Comparison of ENCODE assay signal across 13 cellular contexts in genomic region chr2:219056896-219057708, GRCh38. TPM values are rescaled to one million over a fixed set of nuclear protein-coding genes. Genes with fewer than 3 reads are reported as not detected.
DNase-seq lines count a peak whose midpoint lies in the region; ATAC-seq, FAIRE-seq and TF ChIP-seq lines count a peak whose summit lies in the region.
"Had no signal": no experiment of that assay in that cellular context is flagged by ENCODE, and none has a peak within 500 bp of the region (broad histone marks: within the 10 kb centered on the region; RNA-seq: fewer than 3 reads in every experiment).

No MANE protein-coding gene starts in this region.

- H3K9ac ChIP-seq in IMR-90 (ENCODE audit: low read depth, low read length) (no peak overlapping the region), fibroblast of lung (ENCODE audit: insufficient read depth, low read length) (no peak overlapping the region), rectal smooth muscle tissue (ENCODE audit: low read length) (no peak overlapping the region)

- dilution Hi-C loops in IMR-90 (cut with HindIII; ENCODE audit: low sequenced_read_pairs, unreplicated experiment), result no loop called here

- POLR2A ChIA-PET in IMR-90 (lab: Charles Lee; ENCODE audit: unreplicated experiment), result no interaction called here

- no peak overlapping the region for H2BK20ac ChIP-seq in IMR-90 (ENCODE audit: low read depth, low read length)

- CTCF ChIA-PET in IMR-90 (lab: Yijun Ruan, JAX), result interaction anchor here (0.7 to 1.9 kb wide), 2 partner anchors 63 to 141 kb away, joined by 3 to 15 read pairs; no protein-coding TSS in a partner anchor

- no peaks in the 10 kb centered on the region for H3K79me2 ChIP-seq in fibroblast of lung (ENCODE audit: control insufficient read depth, insufficient read depth, low read length)

- no peak overlapping the region for H4K91ac ChIP-seq in IMR-90 (ENCODE audit: insufficient read depth, low read depth, low read length)

- H3K27ac ChIP-seq in IMR-90 (ENCODE audit: insufficient read depth, low read length), result no peak overlapping the region
- H3K27ac ChIP-seq in fibroblast of lung (ENCODE audit: insufficient read depth, low read length), result no peak overlapping the region
- H3K27ac ChIP-seq in rectal smooth muscle tissue (ENCODE audit: low read depth, low read length), result no peak overlapping the region
- H3K27ac ChIP-seq in coronary artery, result no peak overlapping the region
- no peak overlapping the region for H3K27ac ChIP-seq in small intestine (ENCODE audit: low read depth in 1 of 2, low read length in 1 of 2)
- H3K27ac ChIP-seq: body of pancreas, foreskin keratinocyte had no signal

- H2AK5ac ChIP-seq in IMR-90 (ENCODE audit: low read depth, low read length), result no peak overlapping the region

- ATAC-seq in GM18498 (IDR thresholded peaks at IDR 0.05; ENCODE audit: unreplicated experiment) (peak; percentile 17), IMR-90 (ENCODE audit: low read depth) (no peak)

- no peak for TF ChIP-seq POLR2A in IMR-90 (IDR thresholded peaks at IDR 0.05; ENCODE audit: low read depth, low read length)

- no peaks in the 10 kb centered on the region for H3K79me1 ChIP-seq in IMR-90 (ENCODE audit: low read depth in 1 of 2, low read length in 2 of 2)

- no peak overlapping the region for H2BK5ac ChIP-seq in IMR-90 (ENCODE audit: low read depth, low read length, poor library complexity, severe bottlenecking)

- H3K27me3 ChIP-seq in IMR-90 (ENCODE audit: control insufficient read depth, insufficient read depth, low read length), result peaks cover 92% of the 10 kb centered on the region
- H3K27me3 ChIP-seq in fibroblast of lung (ENCODE audit: control insufficient read depth, insufficient read depth, low read length), result peaks cover 60% of the 10 kb centered on the region
- peaks cover 38% of the 10 kb centered on the region for H3K27me3 ChIP-seq in rectal smooth muscle tissue (ENCODE audit: control insufficient read depth, insufficient read depth, low read length)
- peaks cover 0 to 29% of the 10 kb centered on the region in 2 donors for H3K27me3 ChIP-seq in small intestine (ENCODE audit: control insufficient read depth in 2 of 2, insufficient read depth in 2 of 2, low read length in 2 of 2)

- H3K14ac ChIP-seq in IMR-90 (replicated peaks; ENCODE audit: low read depth, low read length), result no peak overlapping the region

- H3K23ac ChIP-seq in IMR-90 (ENCODE audit: low read depth, low read length), result no peak overlapping the region

- H3K4me1 ChIP-seq in IMR-90 (ENCODE audit: control insufficient read depth, insufficient read depth, low read length) (peaks cover 6% of the 10 kb centered on the region; the same call in 1 of the 2 replicates), fibroblast of lung (ENCODE audit: control insufficient read depth, extremely low read depth, insufficient read depth, low read length) (no peaks in the 10 kb centered on the region), rectal smooth muscle tissue (ENCODE audit: control insufficient read depth, insufficient read depth, low read length) (peaks cover 12% of the 10 kb centered on the region), small intestine (ENCODE audit: control insufficient read depth in 2 of 2, insufficient read depth in 1 of 2, low read depth in 1 of 2, low read length in 1 of 2) (peaks cover 0 to 9% of the 10 kb centered on the region in 2 donors)
- H3K4me1 ChIP-seq: foreskin keratinocyte had no signal

- H2AFZ ChIP-seq in IMR-90 (replicated peaks; ENCODE audit: low read length, poor library complexity) (peak overlapping the region; percentile 67), fibroblast of lung (ENCODE audit: low read length) (no peak overlapping the region)

- FAIRE-seq in small intestine (lab: Jason Lieb, UNC), result no peak
- FAIRE-seq: G401.6 had no signal

- TF ChIP-seq RAD21 in IMR-90 (IDR thresholded peaks at IDR 0.05; ENCODE audit: low read length), result no peak

- no peak overlapping the region for H3K56ac ChIP-seq in IMR-90 (ENCODE audit: extremely low read depth, insufficient read depth, low read length)

- H4K5ac ChIP-seq in IMR-90 (ENCODE audit: low read depth, low read length), result no peak overlapping the region

- in situ Hi-C loops in IMR-90 (cut with MboI; ENCODE audit: low sequenced_read_pairs), result no loop called here

- TF ChIP-seq CTCF in IMR-90 (conservative IDR thresholded peaks at IDR 0.05; ENCODE audit: low read depth, low read length) (no peak), fibroblast of lung (conservative IDR thresholded peaks at IDR 0.05 in 1 of 2, IDR thresholded peaks at IDR 0.05 in 1 of 2; ENCODE audit: low read depth in 1 of 2, low read length in 2 of 2) (no peak), coronary artery (IDR thresholded peaks at IDR 0.05) (no peak)

- intact Hi-C loops in IMR-90 (cut with micrococcal nuclease), result loop anchor here (5.0 kb wide), 1 partner anchor 240 kb away; no protein-coding TSS in a partner anchor

- BruUV-seq in IMR-90 (replicated peaks; lab: Mats Ljungman, UMichigan), result no TSS peak

- H3K36me3 ChIP-seq in IMR-90 (ENCODE audit: control insufficient read depth, insufficient read depth, low read length) (no peaks in the 10 kb centered on the region), fibroblast of lung (ENCODE audit: control insufficient read depth, insufficient read depth, low read length) (no peaks in the 10 kb centered on the region), rectal smooth muscle tissue (ENCODE audit: control insufficient read depth, insufficient read depth, low read length) (peaks cover 6% of the 10 kb centered on the region), small intestine (ENCODE audit: control insufficient read depth in 2 of 2, insufficient read depth in 2 of 2, low read length in 2 of 2) (no peaks in the 10 kb centered on the region)

- H2AK9ac ChIP-seq in IMR-90 (replicated peaks; ENCODE audit: low read depth, low read length, poor library complexity), result no peak overlapping the region

- H3K4ac ChIP-seq in IMR-90 (ENCODE audit: low read depth, low read length), result no peak overlapping the region

- H4K20me1 ChIP-seq in IMR-90 (ENCODE audit: insufficient read depth, low read length) (no peaks in the 10 kb centered on the region), fibroblast of lung (ENCODE audit: control insufficient read depth, extremely low read depth, insufficient read depth, low read length) (no peaks in the 10 kb centered on the region)

- H2BK120ac ChIP-seq in IMR-90 (ENCODE audit: low read depth, low read length), result no peak overlapping the region

- no peak overlapping the region for H3K4me3 ChIP-seq in IMR-90 (ENCODE audit: insufficient read depth, low read depth, low read length)
- no peak overlapping the region for H3K4me3 ChIP-seq in fibroblast of lung (replicated peaks in 1 of 4; ENCODE audit: control extremely low read depth in 1 of 4, insufficient read depth in 1 of 4, low read depth in 3 of 4, low read length in 4 of 4)
- peak overlapping the region; percentile 68 for H3K4me3 ChIP-seq in rectal smooth muscle tissue (ENCODE audit: low read length)
- H3K4me3 ChIP-seq in coronary artery, result no peak overlapping the region
- peak overlapping the region in 1 of 2 donors; percentile 91 for H3K4me3 ChIP-seq in small intestine (ENCODE audit: low read depth in 1 of 2, low read length in 2 of 2)
- H3K4me3 ChIP-seq: body of pancreas had no signal

- no peak overlapping the region for H3K18ac ChIP-seq in IMR-90 (ENCODE audit: low read depth, low read length)

- DNase-seq in IMR-90 (no peak), fibroblast of lung (ENCODE audit: low read depth in 2 of 2) (peak in 1 of 2 donors; percentile 5), coronary artery (ENCODE audit: low spot score) (no peak), small intestine (no peak), pons (ENCODE audit: low spot score) (no peak)

- WGBS in IMR-90 (ENCODE audit: extremely low coverage in 2 of 2, insufficient read length in 1 of 2), 2 experiments, result 7% methylated on average over 32 of the region's 40 CpGs; no CpG with 5 or more reads in 1 of the 2 experiments
- WGBS in small intestine, 3 donors, result 21 to 56% (median 48%) methylated on average over 37 to 40 of the region's 40 CpGs

- H4K8ac ChIP-seq in IMR-90 (ENCODE audit: low read depth in 2 of 2, low read length in 2 of 2), result no peak overlapping the region

- no peaks in the 10 kb centered on the region for H3K9me1 ChIP-seq in IMR-90 (ENCODE audit: insufficient read depth, low read length)

- H2BK15ac ChIP-seq in IMR-90 (ENCODE audit: low read depth, low read length), result no peak overlapping the region

- H3K4me2 ChIP-seq in IMR-90 (ENCODE audit: low read depth, low read length), result no peak overlapping the region; the same call in 1 of the 2 replicates
- peak overlapping the region; percentile 68 for H3K4me2 ChIP-seq in fibroblast of lung (ENCODE audit: extremely low read depth, insufficient read depth, low read length)

- H3K9me3 ChIP-seq in IMR-90 (ENCODE audit: control insufficient read depth, insufficient read depth, low read length) (no peaks in the 10 kb centered on the region), fibroblast of lung (ENCODE audit: control insufficient read depth, insufficient read depth, low read depth, low read length) (no peaks in the 10 kb centered on the region), small intestine (ENCODE audit: control insufficient read depth, low read depth) (no peaks in the 10 kb centered on the region)
- H3K9me3 ChIP-seq: body of pancreas had no signal

TF ChIP-seq in IMR-90, 13 proteins besides CTCF, POLR2A, EP300 and RAD21:
- TF ChIP-seq MXI1 (IDR thresholded peaks at IDR 0.05; ENCODE audit: borderline replicate concordance, low read depth, low read length), result 0 out of 2 replicates have a peak, but pooled peaks have one; percentile 15
- no peak for TF ChIP-seq RCOR1 (IDR thresholded peaks at IDR 0.05; ENCODE audit: insufficient replicate concordance, low read length)
TF ChIP-seq in IMR-90: peak in this region for 1.

RNA-seq across cellular contexts. Expression of gene IHH, which starts 3.6 kb away (rescaled TPM):
- not detected in 2 replicates for total RNA-seq in IMR-90 (2012; rRNA removed)
- not detected in 2 replicates for polyA plus RNA-seq in IMR-90 (2012; rRNA removed)
- 0.01 TPM in 1 of 2 replicates, not detected in the other for polyA plus RNA-seq in IMR-90 (2012; cell fraction: cytosol; rRNA removed)
- 0.02 TPM in 1 of 2 replicates, not detected in the other for polyA plus RNA-seq in IMR-90 (2012; cell fraction: nucleus; rRNA removed; ENCODE audit: low replicate concordance)
- total RNA-seq in fibroblast of lung, result not detected in 2 replicates
- polyA plus RNA-seq in fibroblast of lung, result not detected in 2 replicates
- 0.06 TPM in 1 of 2 replicates, not detected in the other for polyA plus RNA-seq in fibroblast of lung (2012)
- not detected in 2 replicates for polyA minus RNA-seq in fibroblast of lung (ENCODE audit: low replicate concordance)
- 10 to 100 TPM; 13.5 to 29.2 (median 29.1) TPM for polyA plus RNA-seq in small intestine
- total RNA-seq: activated CD4-positive, alpha-beta memory T cell treated with anti-CD3 and anti-CD28 coated beads, Interleukin-2, amount 10 ng/mL, durations not matched to agents 7 days and 5 days; foreskin keratinocyte; H4; urinary bladder had no signal

RNA-seq across cellular contexts. Expression of gene CFAP65, which starts 15.8 kb away (rescaled TPM):
- total RNA-seq in IMR-90 (2012; rRNA removed) (not detected in 2 replicates), fibroblast of lung (not detected in 2 replicates)
- polyA plus RNA-seq in IMR-90 (2012; rRNA removed) (not detected in 2 replicates), fibroblast of lung (not detected in 2 replicates), small intestine (1 to 10 TPM in 1 of 3 donors, under 1 TPM in 1, not detected in 1; 0.06 to 1.1 TPM)
- polyA plus RNA-seq in IMR-90 (2012; cell fraction: cytosol; rRNA removed), result not detected in 2 replicates
- polyA plus RNA-seq in IMR-90 (2012; cell fraction: nucleus; rRNA removed; ENCODE audit: low replicate concordance), result 0.01 TPM in 1 of 2 replicates, not detected in the other
- not detected in 2 replicates for polyA plus RNA-seq in fibroblast of lung (2012)
- 0.15 TPM in 1 of 2 replicates, not detected in the other for polyA minus RNA-seq in fibroblast of lung (ENCODE audit: low replicate concordance)
- total RNA-seq: activated CD4-positive, alpha-beta memory T cell treated with anti-CD3 and anti-CD28 coated beads, Interleukin-2, amount 10 ng/mL, durations not matched to agents 7 days and 5 days; body of pancreas; foreskin keratinocyte; urinary bladder had no signal
- polyA plus RNA-seq: foreskin keratinocyte, urinary bladder had no signal

Comparison
In these comparisons a context has a peak if more than half of its experiments do, and no peak if none do; other contexts are left out.
1. RNA of gene IHH, which starts 3.6 kb away (polyA plus RNA-seq): 13.5 to 29.2 TPM in small intestine; 0.01 to 0.02 TPM in IMR-90 and 0.06 TPM in fibroblast of lung; every median in the first group is over 10 times any median in the second.